8 cellular contexts compared by ENCODE assay signal in genomic region chr2:98731709-98732349, GRCh38. TPM values are rescaled to one million over a fixed set of nuclear protein-coding genes. Genes with fewer than 3 reads are reported as not detected.
DNase-seq lines count a peak whose midpoint lies in the region; ATAC-seq and TF ChIP-seq lines count a peak whose summit lies in the region.

No MANE protein-coding gene starts in this region.

- H3F3A ChIP-seq in GM23338 (replicated peaks; ENCODE audit: low read depth) = 0 out of 2 replicates have a peak, but pooled peaks cover 2% of the 10 kb centered on the region

- H3K36me3 ChIP-seq in GM23338 (ENCODE audit: insufficient read depth) = no peaks in the 10 kb centered on the region
- H3K36me3 ChIP-seq in SK-N-MC (ENCODE audit: insufficient read depth, low read length) = no peaks in the 10 kb centered on the region

- H4K20me1 ChIP-seq in GM23338 (replicated peaks; ENCODE audit: insufficient read depth) = peaks cover 3% of the 10 kb centered on the region; the same call in 1 of the 2 replicates

- H3K27ac Mint-ChIP-seq in GM23338 = no peak overlapping the region

- no peaks in the 10 kb centered on the region for H3K9me3 Mint-ChIP-seq in GM23338

- no peak for TF ChIP-seq CTCF in GM23338 (conservative IDR thresholded peaks at IDR 0.05; ENCODE audit: low read depth in 2 of 2)
- no peak for TF ChIP-seq CTCF in fibroblast of pulmonary artery (IDR thresholded peaks at IDR 0.05; ENCODE audit: low read length, missing control alignments)

- H3K4me1 ChIP-seq in GM23338 (ENCODE audit: insufficient read depth) = peaks cover 6% of the 10 kb centered on the region

- no peaks in the 10 kb centered on the region for H3K9me2 ChIP-seq in GM23338 (ENCODE audit: insufficient read depth)

- no peaks in the 10 kb centered on the region; the same call in 2 of the 3 replicates for H3K36me3 Mint-ChIP-seq in GM23338 (ENCODE audit: low read depth)

- H3K4me3 Mint-ChIP-seq in GM23338 = peak overlapping the region; percentile 80

- H3K27me3 Mint-ChIP-seq in GM23338 (ENCODE audit: insufficient read depth, low read depth, poor library complexity) = peaks cover 22% of the 10 kb centered on the region

- peak overlapping the region; percentile 90 for H3K4me2 ChIP-seq in GM23338

- peaks cover 56% of the 10 kb centered on the region for H3K27me3 ChIP-seq in GM23338 (ENCODE audit: insufficient read depth)

- DNase-seq in GM23338 (ENCODE audit: low spot score) (peak; percentile 12), SK-N-MC (ENCODE audit: low read depth, low spot score) (no peak), fibroblast of pulmonary artery (ENCODE audit: low read depth) (no peak), skeletal muscle cell (ENCODE audit: low read depth) (no peak), EL (no peak), NCI-H510A (lab: John Stamatoyannopoulos, UW) (no peak)

- no peaks in the 10 kb centered on the region for H3K79me2 ChIP-seq in GM23338 (replicated peaks; ENCODE audit: insufficient read depth)

- H3K4me1 Mint-ChIP-seq in GM23338 = peaks cover 4% of the 10 kb centered on the region; the same call in 2 of the 3 replicates

- H2AFZ ChIP-seq in GM23338 = peak overlapping the region; percentile 91

- H3K9ac ChIP-seq in SK-N-MC (ENCODE audit: insufficient read length) = peak overlapping the region; percentile 77

- H3K27ac ChIP-seq in GM23338 (ENCODE audit: low read depth) (no peak overlapping the region), SK-N-MC (no peak overlapping the region)

- peak overlapping the region; percentile 82 for H3K4me3 ChIP-seq in GM23338
- peak overlapping the region; percentile 78 for H3K4me3 ChIP-seq in SK-N-MC
- peak overlapping the region; percentile 44 for H3K4me3 ChIP-seq in fibroblast of pulmonary artery (replicated peaks; ENCODE audit: low read depth, low read length)
- peak overlapping the region; percentile 51 for H3K4me3 ChIP-seq in skeletal muscle cell (ENCODE audit: low read depth, low read length)

- no peaks in the 10 kb centered on the region for H3K9me3 ChIP-seq in SK-N-MC (ENCODE audit: low read depth, low read length)

- ATAC-seq in GM23338 (no peak), HG03139 (IDR thresholded peaks at IDR 0.05; ENCODE audit: unreplicated experiment) (no peak), HG03108 (IDR thresholded peaks at IDR 0.05; ENCODE audit: unreplicated experiment) (no peak)

TF ChIP-seq in GM23338, 12 proteins besides CTCF, POLR2A, EP300 and RAD21:
- TF ChIP-seq POLR2AphosphoS5 (IDR thresholded peaks at IDR 0.05; ENCODE audit: low read depth) (no peak), NANOG (IDR thresholded peaks at IDR 0.05; ENCODE audit: borderline replicate concordance) (no peak), JUNB (IDR thresholded peaks at IDR 0.05; ENCODE audit: unreplicated experiment) (no peak), ZNF114 (CRISPR knock-in tag; IDR thresholded peaks at IDR 0.05) (no peak), REST (IDR thresholded peaks at IDR 0.05; ENCODE audit: unreplicated experiment) (no peak), EZH2 (IDR thresholded peaks at IDR 0.05; ENCODE audit: low read depth, unreplicated experiment) (peak; percentile 31), ZNF331 (CRISPR knock-in tag; IDR thresholded peaks at IDR 0.05; ENCODE audit: low read depth) (no peak)

RNA-seq across cellular contexts. Expression of gene MGAT4A, which starts 0.9 kb away (rescaled TPM):
- total RNA-seq in GM23338 (2014; rRNA removed; shearing (Covaris generic)) = 4.7 and 5.6 TPM in 2 replicates
- 2.9 and 4.4 TPM in 2 replicates for polyA plus RNA-seq in GM23338 (2016; fragmentation: Nextera tagmentation; extraction: Ambion mirVana)
